22 cellular contexts compared by ENCODE assay signal in the genomic region with DNA sequence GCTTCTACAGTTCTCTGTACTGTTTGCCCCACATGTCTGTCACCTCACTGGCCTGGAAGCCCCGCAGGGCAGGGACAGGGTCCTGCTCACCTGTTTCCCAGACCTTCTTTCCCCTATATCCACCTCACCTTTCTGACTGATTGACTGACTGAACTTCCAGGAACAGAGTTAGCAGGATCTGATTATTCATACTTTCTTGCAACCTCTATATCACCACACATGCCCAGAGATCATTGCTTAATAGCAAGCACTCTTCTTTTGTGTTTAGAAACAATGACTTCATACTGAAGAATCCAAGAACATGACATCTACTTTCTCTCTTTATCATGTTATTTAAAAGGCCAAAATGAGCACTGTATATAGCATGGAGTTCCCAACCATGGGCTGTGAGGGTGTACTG. TPM values are rescaled to one million over a fixed set of nuclear protein-coding genes. Genes with fewer than 3 reads are reported as not detected.
DNase-seq lines count a peak whose midpoint lies in the region; ATAC-seq, FAIRE-seq and TF ChIP-seq lines count a peak whose summit lies in the region.
"Had no signal": no experiment of that assay in that cellular context is flagged by ENCODE, and none has a peak within 500 bp of the region (broad histone marks: within the 10 kb centered on the region; RNA-seq: fewer than 3 reads in every experiment).

No MANE protein-coding gene starts in this region.

- H3K9me3 ChIP-seq in vagina = no peaks in the 10 kb centered on the region

- ATAC-seq in activated naive CD4-positive, alpha-beta T cell treated with anti-CD3 and anti-CD28 coated beads, Interleukin-2, amount 50 U/mL, for 72 hours = no peak
- ATAC-seq: heart right ventricle; stimulated activated memory B cell treated with anti-CD40 and anti-IgM and Interleukin-4, amounts not matched to agents 10 μg/mL and 1 μg/mL and 100 μg/mL, for 72 hours had no signal

- TF ChIP-seq CTCF in bronchial epithelial cell (IDR thresholded peaks at IDR 0.05; ENCODE audit: insufficient read depth, low read length, severe bottlenecking) (no peak), vagina (IDR thresholded peaks at IDR 0.05) (no peak)

- peaks cover 64% of the 10 kb centered on the region for H3K36me3 Mint-ChIP-seq in activated naive CD4-positive, alpha-beta T cell treated with anti-CD3 and anti-CD28 coated beads, Interleukin-2, amount 10 ng/mL, durations not matched to agents 7 days and 5 days
- H3K36me3 Mint-ChIP-seq in activated naive CD4-positive, alpha-beta T cell treated with anti-CD3 and anti-CD28 coated beads, Interleukin-2, amount 50 U/mL, for 72 hours = peaks cover 40 to 47% of the 10 kb centered on the region in 2 donors

- peaks cover 47% of the 10 kb centered on the region for H3K4me1 Mint-ChIP-seq in activated naive CD4-positive, alpha-beta T cell treated with anti-CD3 and anti-CD28 coated beads, Interleukin-2, amount 10 ng/mL, durations not matched to agents 7 days and 5 days

- TF ChIP-seq POLR2A in vagina (IDR thresholded peaks at IDR 0.05) (no peak), erythroblast (IDR thresholded peaks at IDR 0.05; ENCODE audit: low read length) (no peak)

- no peak overlapping the region for H3K4me3 Mint-ChIP-seq in activated naive CD4-positive, alpha-beta T cell treated with anti-CD3 and anti-CD28 coated beads, Interleukin-2, amount 10 ng/mL, durations not matched to agents 7 days and 5 days
- H3K4me3 Mint-ChIP-seq: stimulated activated memory B cell treated with anti-CD40 and anti-IgM and Interleukin-4, amounts not matched to agents 10 μg/mL and 1 μg/mL and 100 μg/mL, for 72 hours had no signal

- CTCF ChIA-PET in activated naive CD4-positive, alpha-beta T cell treated with anti-CD3 and anti-CD28 coated beads, Interleukin-2, amount 10 ng/mL, durations not matched to agents 7 days and 5 days (lab: Charles Lee) = interaction anchor here (0.6 kb wide), 1 partner anchor 683 kb away, joined by 3 read pairs; no protein-coding TSS in a partner anchor

- H3K27me3 Mint-ChIP-seq in activated naive CD4-positive, alpha-beta T cell treated with anti-CD3 and anti-CD28 coated beads, Interleukin-2, amount 10 ng/mL, durations not matched to agents 7 days and 5 days = no peaks in the 10 kb centered on the region
- H3K27me3 Mint-ChIP-seq: stimulated activated memory B cell treated with anti-CD40 and anti-IgM and Interleukin-4, amounts not matched to agents 10 μg/mL and 1 μg/mL and 100 μg/mL, for 72 hours had no signal

- peaks cover 40% of the 10 kb centered on the region for H3K4me1 ChIP-seq in vagina

- H3K27ac ChIP-seq in vagina = peak overlapping the region; percentile 87
- H3K27ac ChIP-seq: KMS-11, RWPE1, WERI-Rb-1 had no signal

- H3K27me3 ChIP-seq in bronchial epithelial cell (ENCODE audit: control insufficient read depth, insufficient read depth, low read length) (no peaks in the 10 kb centered on the region), vagina (no peaks in the 10 kb centered on the region)
- H3K27me3 ChIP-seq: heart right ventricle had no signal

- H3K4me3 ChIP-seq in bronchial epithelial cell (ENCODE audit: low read depth, low read length) (no peak overlapping the region), vagina (no peak overlapping the region)
- H3K4me3 ChIP-seq: heart right ventricle, smooth muscle cell had no signal

- H3K36me3 ChIP-seq in bronchial epithelial cell (ENCODE audit: control insufficient read depth, insufficient read depth, low read length) (peaks cover 5% of the 10 kb centered on the region), vagina (peaks cover 0 to 13% of the 10 kb centered on the region in 2 donors)

- intact Hi-C loops in vagina (cut with DNase I) = no loop called here

- no peak for DNase-seq in activated naive CD4-positive, alpha-beta T cell treated with anti-CD3 and anti-CD28 coated beads, Interleukin-2, amount 10 ng/mL, durations not matched to agents 7 days and 5 days
- no peak for DNase-seq in activated naive CD4-positive, alpha-beta T cell treated with anti-CD3 and anti-CD28 coated beads, Interleukin-2, amount 50 U/mL, for 72 hours (ENCODE audit: low spot score in 2 of 2)
- DNase-seq in bronchial epithelial cell (ENCODE audit: low read depth) (peak; percentile 86), kidney glomerular epithelial cell (lab: John Stamatoyannopoulos, UW) (peak; percentile 65), vagina (ENCODE audit: extremely low spot score in 2 of 2) (no peak), erythroblast (lab: John Stamatoyannopoulos, UW) (no peak), DMS79 (lab: John Stamatoyannopoulos, UW) (no peak)
- no peak for DNase-seq in activated effector memory CD4-positive, alpha-beta T cell treated with anti-CD3 and anti-CD28 coated beads, Interleukin-2, amount 50 U/mL, for 16 hours
- DNase-seq: heart right ventricle, kidney, NCI-H1105 treated with DMSO at 0.1 percent for 48 hours, nucleus accumbens, trophoblast cell, WERI-Rb-1 had no signal

- peak overlapping the region; percentile 2 for H3K27ac Mint-ChIP-seq in activated naive CD4-positive, alpha-beta T cell treated with anti-CD3 and anti-CD28 coated beads, Interleukin-2, amount 10 ng/mL, durations not matched to agents 7 days and 5 days
- peak overlapping the region in 1 of 2 donors; percentile 53 for H3K27ac Mint-ChIP-seq in activated naive CD4-positive, alpha-beta T cell treated with anti-CD3 and anti-CD28 coated beads, Interleukin-2, amount 50 U/mL, for 72 hours
- H3K27ac Mint-ChIP-seq: stimulated activated memory B cell treated with anti-CD40 and anti-IgM and Interleukin-4, amounts not matched to agents 10 μg/mL and 1 μg/mL and 100 μg/mL, for 72 hours had no signal

- peaks cover 8% of the 10 kb centered on the region for H3K9me3 Mint-ChIP-seq in activated naive CD4-positive, alpha-beta T cell treated with anti-CD3 and anti-CD28 coated beads, Interleukin-2, amount 10 ng/mL, durations not matched to agents 7 days and 5 days
- peaks cover 4 to 6% of the 10 kb centered on the region in 2 donors for H3K9me3 Mint-ChIP-seq in activated naive CD4-positive, alpha-beta T cell treated with anti-CD3 and anti-CD28 coated beads, Interleukin-2, amount 50 U/mL, for 72 hours

- FAIRE-seq in bronchial epithelial cell (lab: Jason Lieb, UNC) = no peak
- FAIRE-seq: A204.1, colon, endometrium, kidney had no signal

RNA-seq across cellular contexts. Expression of gene CLEC3B, which starts 18.0 kb away (rescaled TPM):
- not detected for total RNA-seq in activated naive CD4-positive, alpha-beta T cell treated with anti-CD3 and anti-CD28 coated beads, Interleukin-2, amount 50 U/mL, for 72 hours
- total RNA-seq in bronchial epithelial cell = 0.13 TPM in 1 of 2 replicates, not detected in the other
- total RNA-seq in vagina = 41.7 TPM
- total RNA-seq: Daoy, smooth muscle cell had no signal

RNA-seq across cellular contexts. Expression of gene EXOSC7, which starts 32.1 kb away (rescaled TPM):
- 10 to 100 TPM; 47.8 to 71.1 TPM for total RNA-seq in activated naive CD4-positive, alpha-beta T cell treated with anti-CD3 and anti-CD28 coated beads, Interleukin-2, amount 50 U/mL, for 72 hours
- total RNA-seq in bronchial epithelial cell (60.0 and 70.3 TPM in 2 replicates), vagina (56.2 TPM)

RNA-seq across cellular contexts. Expression of gene ZDHHC3, which starts 32.1 kb away (rescaled TPM):
- 10 to 100 TPM; 21.7 to 40.5 TPM for total RNA-seq in activated naive CD4-positive, alpha-beta T cell treated with anti-CD3 and anti-CD28 coated beads, Interleukin-2, amount 50 U/mL, for 72 hours
- total RNA-seq in bronchial epithelial cell (62.1 and 91.1 TPM in 2 replicates), vagina (83.5 TPM)

Comparison
In these comparisons a context has a peak if more than half of its experiments do, and no peak if none do; other contexts are left out.
1. DNase-seq: peak in bronchial epithelial cell (single experiment) and kidney glomerular epithelial cell (single experiment); none in activated naive CD4-positive, alpha-beta T cell treated with anti-CD3 and anti-CD28 coated beads, Interleukin-2, amount 10 ng/mL, durations not matched to agents 7 days and 5 days (single experiment), activated naive CD4-positive, alpha-beta T cell treated with anti-CD3 and anti-CD28 coated beads, Interleukin-2, amount 50 U/mL, for 72 hours (0 of 2), vagina (0 of 2), erythroblast (0 of 2), activated effector memory CD4-positive, alpha-beta T cell treated with anti-CD3 and anti-CD28 coated beads, Interleukin-2, amount 50 U/mL, for 16 hours (single experiment) and DMS79 (single experiment).
2. RNA of gene CLEC3B, which starts 18.0 kb away (total RNA-seq): 41.7 TPM in vagina (single experiment); not detected in activated naive CD4-positive, alpha-beta T cell treated with anti-CD3 and anti-CD28 coated beads, Interleukin-2, amount 50 U/mL, for 72 hours and 0.13 TPM in bronchial epithelial cell; every median in the first group is over 10 times any median in the second.